Comparison of ENCODE assay signal across 1 cellular context in the genomic region with DNA sequence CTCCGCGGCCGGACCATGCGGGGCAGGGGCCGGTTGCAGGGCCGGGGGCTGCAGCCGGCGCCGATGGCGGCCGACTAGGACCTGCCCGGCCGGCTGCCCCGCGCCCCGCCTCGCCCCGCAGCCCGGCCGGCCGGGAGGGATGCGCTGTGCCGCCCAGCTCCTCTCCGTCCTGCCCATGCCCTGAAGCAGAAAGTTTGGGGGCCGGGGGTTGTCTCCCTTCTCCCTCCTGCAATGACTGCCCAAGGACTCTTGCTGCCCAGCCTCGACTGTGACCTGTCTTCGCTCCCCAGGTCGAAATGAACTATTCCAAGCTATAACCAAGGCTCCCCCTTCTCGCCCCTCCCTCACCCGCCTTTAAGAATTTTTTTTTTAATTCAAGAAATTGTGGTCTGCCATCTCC.
TF ChIP-seq lines count a peak whose summit lies in the region.

No MANE protein-coding gene starts in this region.

TF ChIP-seq in HepG2, 621 proteins besides CTCF, POLR2A, EP300 and RAD21:
- TF ChIP-seq ZNF207 (IDR thresholded peaks at IDR 0.05; ENCODE audit: borderline replicate concordance) = no peak
- TF ChIP-seq ZNF605 (CRISPR knock-in tag; IDR thresholded peaks at IDR 0.05) = no peak
- no peak for TF ChIP-seq ELF3 (CRISPR knock-in tag; IDR thresholded peaks at IDR 0.05)
- TF ChIP-seq TCF12 (IDR thresholded peaks at IDR 0.05) = no peak
- no peak for TF ChIP-seq TCF12 (CRISPR knock-in tag; IDR thresholded peaks at IDR 0.05)
- TF ChIP-seq ATF7-NPFF (CRISPR knock-in tag; IDR thresholded peaks at IDR 0.05; ENCODE audit: low read depth) = 0 out of 2 replicates have a peak, but pooled peaks have one; percentile 10
- TF ChIP-seq FOSL2 (CRISPR knock-in tag; IDR thresholded peaks at IDR 0.05) = no peak
- no peak for TF ChIP-seq KAT8 (CRISPR knock-in tag; IDR thresholded peaks at IDR 0.05)
- no peak for TF ChIP-seq SKI (IDR thresholded peaks at IDR 0.05; ENCODE audit: partially characterized antibody)
- TF ChIP-seq PHF8 (CRISPR knock-in tag; IDR thresholded peaks at IDR 0.05) = 0 out of 2 replicates have a peak, but pooled peaks have one; percentile 8
- TF ChIP-seq ZNF891 (CRISPR knock-in tag; IDR thresholded peaks at IDR 0.05) = no peak
- TF ChIP-seq MXD4 (CRISPR knock-in tag; IDR thresholded peaks at IDR 0.05) = no peak
